ENCODE assay signal across 10 cellular contexts in genomic region chr11:119337581-119338317, GRCh38. TPM values are rescaled to one million over a fixed set of nuclear protein-coding genes. Genes with fewer than 3 reads are reported as not detected.
DNase-seq lines count a peak whose midpoint lies in the region; ATAC-seq and TF ChIP-seq lines count a peak whose summit lies in the region.
"Had no signal": no experiment of that assay in that cellular context is flagged by ENCODE, and none has a peak within 500 bp of the region (broad histone marks: within the 10 kb centered on the region; RNA-seq: fewer than 3 reads in every experiment).

No MANE protein-coding gene starts in this region.

- POLR2A ChIA-PET in activated CD4-positive, alpha-beta memory T cell treated with anti-CD3 and anti-CD28 coated beads, Interleukin-2, amount 10 ng/mL, durations not matched to agents 7 days and 5 days (lab: Charles Lee): interaction anchor here (0.8 to 2.5 kb wide), 10 partner anchors 13 to 271 kb away, joined by 3 to 17 read pairs (median 4); partner anchors contain the start of genes HMBS and NLRX1
- POLR2A ChIA-PET in activated CD4-positive, alpha-beta memory T cell treated with anti-CD3 and anti-CD28 coated beads for 36 hours (lab: Charles Lee): interaction anchor here (0.7 to 1.0 kb wide), 3 partner anchors 14 to 391 kb away, joined by 3 read pairs; partner anchors contain the start of gene NECTIN1
- POLR2A ChIA-PET in WTC11 (lab: Charles Lee): interaction anchor here (0.6 to 3.9 kb wide), 12 partner anchors 14 to 854 kb away, joined by 3 to 35 read pairs (median 4); partner anchors contain the start of genes MCAM and THY1

- intact Hi-C loops in activated CD4-positive, alpha-beta memory T cell treated with anti-CD3 and anti-CD28 coated beads for 36 hours (cut with micrococcal nuclease): loop anchor here (5.0 kb wide), 1 partner anchor 270 kb away; the partner anchor contains the start of gene VPS11
- intact Hi-C loops in upper lobe of right lung (cut with DNase I): no loop called here

- peaks cover 8% of the 10 kb centered on the region for H3K36me3 ChIP-seq in upper lobe of right lung

- H3K4me1 Mint-ChIP-seq in activated CD4-positive, alpha-beta memory T cell treated with anti-CD3 and anti-CD28 coated beads, Interleukin-2, amount 10 ng/mL, durations not matched to agents 7 days and 5 days: peaks cover 66% of the 10 kb centered on the region
- peaks cover 28% of the 10 kb centered on the region for H3K4me1 Mint-ChIP-seq in activated CD4-positive, alpha-beta memory T cell treated with anti-CD3 and anti-CD28 coated beads for 36 hours (ENCODE audit: low read depth)
- H3K4me1 Mint-ChIP-seq in WTC11: peaks cover 57% of the 10 kb centered on the region

- DNase-seq in activated CD4-positive, alpha-beta memory T cell treated with anti-CD3 and anti-CD28 coated beads, Interleukin-2, amount 10 ng/mL, durations not matched to agents 7 days and 5 days: no peak
- no peak for DNase-seq in activated CD4-positive, alpha-beta memory T cell treated with anti-CD3 and anti-CD28 coated beads for 36 hours
- DNase-seq in WTC11 (ENCODE audit: low spot score) (peak; percentile 71), iPS-NIHi7 (ENCODE audit: extremely low spot score) (peak; percentile 75), upper lobe of right lung (peak; percentile 59)

- H3K4me3 ChIP-seq in upper lobe of right lung: no peak overlapping the region

- H3K9me3 ChIP-seq in upper lobe of right lung: no peaks in the 10 kb centered on the region

- peaks cover 16% of the 10 kb centered on the region for H3K27me3 ChIP-seq in upper lobe of right lung

- TF ChIP-seq CTCF in WTC11 (IDR thresholded peaks at IDR 0.05): no peak
- TF ChIP-seq CTCF in upper lobe of right lung (IDR thresholded peaks at IDR 0.05): no peak

- peak overlapping the region; percentile 17 for H3K27ac ChIP-seq in upper lobe of right lung

- CTCF ChIA-PET in activated CD4-positive, alpha-beta memory T cell treated with anti-CD3 and anti-CD28 coated beads, Interleukin-2, amount 10 ng/mL, durations not matched to agents 7 days and 5 days (lab: Charles Lee): interaction anchor here (0.5 to 6.7 kb wide), 44 partner anchors 8 to 1133 kb away, joined by 3 to 136 read pairs (median 4); partner anchors contain the start of genes CBL, NLRX1, USP2 and VPS11
- CTCF ChIA-PET in activated CD4-positive, alpha-beta memory T cell treated with anti-CD3 and anti-CD28 coated beads for 36 hours (lab: Charles Lee): interaction anchor here (0.7 to 4.0 kb wide), 41 partner anchors 9 to 304 kb away, joined by 3 to 139 read pairs (median 4); partner anchors contain the start of genes CBL, DPAGT1, MCAM and MFRP
- CTCF ChIA-PET in WTC11 (lab: Charles Lee): interaction anchor here (0.6 to 10.4 kb wide), 72 partner anchors 9 to 1275 kb away, joined by 3 to 387 read pairs (median 4); partner anchors contain the start of genes C2CD2L, CBL, DPAGT1 and HINFP

- no peak overlapping the region for H3K27ac Mint-ChIP-seq in activated CD4-positive, alpha-beta memory T cell treated with anti-CD3 and anti-CD28 coated beads, Interleukin-2, amount 10 ng/mL, durations not matched to agents 7 days and 5 days
- no peak overlapping the region for H3K27ac Mint-ChIP-seq in activated CD4-positive, alpha-beta memory T cell treated with anti-CD3 and anti-CD28 coated beads for 36 hours
- peak overlapping the region; percentile 96 for H3K27ac Mint-ChIP-seq in WTC11
- H3K27ac Mint-ChIP-seq: B cell had no signal

- H3K36me3 Mint-ChIP-seq in activated CD4-positive, alpha-beta memory T cell treated with anti-CD3 and anti-CD28 coated beads, Interleukin-2, amount 10 ng/mL, durations not matched to agents 7 days and 5 days (ENCODE audit: low read depth): peaks cover 21% of the 10 kb centered on the region
- peaks cover 8% of the 10 kb centered on the region for H3K36me3 Mint-ChIP-seq in activated CD4-positive, alpha-beta memory T cell treated with anti-CD3 and anti-CD28 coated beads for 36 hours
- peaks cover 7% of the 10 kb centered on the region for H3K36me3 Mint-ChIP-seq in WTC11

- H3K9me3 Mint-ChIP-seq in activated CD4-positive, alpha-beta memory T cell treated with anti-CD3 and anti-CD28 coated beads, Interleukin-2, amount 10 ng/mL, durations not matched to agents 7 days and 5 days: no peaks in the 10 kb centered on the region
- no peaks in the 10 kb centered on the region for H3K9me3 Mint-ChIP-seq in activated CD4-positive, alpha-beta memory T cell treated with anti-CD3 and anti-CD28 coated beads for 36 hours
- H3K9me3 Mint-ChIP-seq in WTC11: no peaks in the 10 kb centered on the region
- H3K9me3 Mint-ChIP-seq: immature natural killer cell had no signal

- peaks cover 31% of the 10 kb centered on the region for H3K27me3 Mint-ChIP-seq in activated CD4-positive, alpha-beta memory T cell treated with anti-CD3 and anti-CD28 coated beads, Interleukin-2, amount 10 ng/mL, durations not matched to agents 7 days and 5 days
- peaks cover 27% of the 10 kb centered on the region for H3K27me3 Mint-ChIP-seq in activated CD4-positive, alpha-beta memory T cell treated with anti-CD3 and anti-CD28 coated beads for 36 hours
- peaks cover 34% of the 10 kb centered on the region for H3K27me3 Mint-ChIP-seq in WTC11 (ENCODE audit: low read depth)

- ATAC-seq in WTC11 (peak; percentile 31), upper lobe of right lung (no peak), GM21619 (IDR thresholded peaks at IDR 0.05; ENCODE audit: unreplicated experiment) (no peak), HG03439 (IDR thresholded peaks at IDR 0.05; ENCODE audit: unreplicated experiment) (no peak)
- no peak for ATAC-seq in activated CD4-positive, CD25-positive, alpha-beta regulatory T cell treated with anti-CD3 and anti-CD28 coated beads, Interleukin-2, amount 50 U/mL, for 24 hours

- H3K4me1 ChIP-seq in upper lobe of right lung: peaks cover 33% of the 10 kb centered on the region

- peak overlapping the region; percentile 21 for H3K4me3 Mint-ChIP-seq in activated CD4-positive, alpha-beta memory T cell treated with anti-CD3 and anti-CD28 coated beads, Interleukin-2, amount 10 ng/mL, durations not matched to agents 7 days and 5 days
- no peak overlapping the region for H3K4me3 Mint-ChIP-seq in activated CD4-positive, alpha-beta memory T cell treated with anti-CD3 and anti-CD28 coated beads for 36 hours
- H3K4me3 Mint-ChIP-seq in WTC11: peak overlapping the region; percentile 100

TF ChIP-seq in WTC11, 78 proteins besides CTCF, POLR2A, EP300 and RAD21 (continues in another document):
- TF ChIP-seq KAT7 (CRISPR knock-in tag; IDR thresholded peaks at IDR 0.05; ENCODE audit: borderline replicate concordance): no peak
- no peak for TF ChIP-seq SMAD3 (CRISPR knock-in tag; IDR thresholded peaks at IDR 0.05; ENCODE audit: borderline replicate concordance)
- peak; percentile 38; the same call in 1 of the 2 replicates for TF ChIP-seq NFYB (CRISPR knock-in tag; conservative IDR thresholded peaks at IDR 0.05; ENCODE audit: low read depth)

RNA-seq across cellular contexts. Expression of gene C1QTNF5, which starts 2.9 kb away (rescaled TPM):
- not detected for total RNA-seq in activated CD4-positive, alpha-beta memory T cell treated with anti-CD3 and anti-CD28 coated beads, Interleukin-2, amount 10 ng/mL, durations not matched to agents 7 days and 5 days
- total RNA-seq in activated CD4-positive, alpha-beta memory T cell treated with anti-CD3 and anti-CD28 coated beads for 36 hours: not detected
- total RNA-seq in WTC11 (2021) (2.0 to 3.0 TPM (median 2.2 TPM) in 3 replicates), upper lobe of right lung (47.6 TPM)
- total RNA-seq: B cell had no signal

RNA-seq across cellular contexts. Expression of gene RNF26, which starts 3.4 kb away (rescaled TPM):
- 10 to 100 TPM; 33.5 to 35.1 TPM for total RNA-seq in activated CD4-positive, alpha-beta memory T cell treated with anti-CD3 and anti-CD28 coated beads, Interleukin-2, amount 10 ng/mL, durations not matched to agents 7 days and 5 days
- 10 to 100 TPM; 33.7 to 35.2 TPM for total RNA-seq in activated CD4-positive, alpha-beta memory T cell treated with anti-CD3 and anti-CD28 coated beads for 36 hours
- total RNA-seq in WTC11 (2021) (90.0 to 91.1 TPM (median 90.6 TPM) in 3 replicates), upper lobe of right lung (23.2 TPM)

RNA-seq across cellular contexts. Expression of gene MFRP, which starts 8.8 kb away (rescaled TPM):
- not detected for total RNA-seq in activated CD4-positive, alpha-beta memory T cell treated with anti-CD3 and anti-CD28 coated beads, Interleukin-2, amount 10 ng/mL, durations not matched to agents 7 days and 5 days
- not detected for total RNA-seq in activated CD4-positive, alpha-beta memory T cell treated with anti-CD3 and anti-CD28 coated beads for 36 hours
- not detected in 3 replicates for total RNA-seq in WTC11 (2021)
- not detected for total RNA-seq in upper lobe of right lung
- total RNA-seq: B cell had no signal

RNA-seq across cellular contexts. Expression of gene MCAM, which starts 20.8 kb away (rescaled TPM):
- 1 to 10 TPM; 6.5 to 6.6 TPM for total RNA-seq in activated CD4-positive, alpha-beta memory T cell treated with anti-CD3 and anti-CD28 coated beads, Interleukin-2, amount 10 ng/mL, durations not matched to agents 7 days and 5 days
- total RNA-seq in activated CD4-positive, alpha-beta memory T cell treated with anti-CD3 and anti-CD28 coated beads for 36 hours: 1 to 10 TPM; 6.9 to 8.2 TPM
- 20.7 to 26.4 TPM (median 22.1 TPM) in 3 replicates for total RNA-seq in WTC11 (2021)
- 134 TPM for total RNA-seq in upper lobe of right lung

RNA-seq across cellular contexts. Expression of gene USP2, which starts 43.7 kb away (rescaled TPM):
- under 1 TPM; 0.48 to 0.53 TPM for total RNA-seq in activated CD4-positive, alpha-beta memory T cell treated with anti-CD3 and anti-CD28 coated beads, Interleukin-2, amount 10 ng/mL, durations not matched to agents 7 days and 5 days
- total RNA-seq in activated CD4-positive, alpha-beta memory T cell treated with anti-CD3 and anti-CD28 coated beads for 36 hours: 1 to 10 TPM; 1.4 to 2.2 TPM
- 7.3 to 8.2 TPM (median 8.0 TPM) in 3 replicates for total RNA-seq in WTC11 (2021)
- 3.0 TPM for total RNA-seq in upper lobe of right lung
- total RNA-seq: B cell had no signal

Comparison
In these comparisons a context has a peak if more than half of its experiments do, and no peak if none do; other contexts are left out.
1. DNase-seq: peak in WTC11 (single experiment), iPS-NIHi7 (single experiment) and upper lobe of right lung (single experiment); none in activated CD4-positive, alpha-beta memory T cell treated with anti-CD3 and anti-CD28 coated beads, Interleukin-2, amount 10 ng/mL, durations not matched to agents 7 days and 5 days (single experiment) and activated CD4-positive, alpha-beta memory T cell treated with anti-CD3 and anti-CD28 coated beads for 36 hours (single experiment).
2. RNA of gene C1QTNF5, which starts 2.9 kb away (total RNA-seq): 47.6 TPM in upper lobe of right lung (single experiment); 2.0 to 3.0 TPM in WTC11, not detected in activated CD4-positive, alpha-beta memory T cell treated with anti-CD3 and anti-CD28 coated beads, Interleukin-2, amount 10 ng/mL, durations not matched to agents 7 days and 5 days and not detected in activated CD4-positive, alpha-beta memory T cell treated with anti-CD3 and anti-CD28 coated beads for 36 hours; every median in the first group is over 10 times any median in the second.